ENCODE assay signal across 15 cellular contexts in genomic region chr16:85781685-85782370, GRCh38. TPM values are rescaled to one million over a fixed set of nuclear protein-coding genes. Genes with fewer than 3 reads are reported as not detected.
DNase-seq lines count a peak whose midpoint lies in the region; ATAC-seq and TF ChIP-seq lines count a peak whose summit lies in the region.
"Had no signal": no experiment of that assay in that cellular context is flagged by ENCODE, and none has a peak within 500 bp of the region (broad histone marks: within the 10 kb centered on the region; RNA-seq: fewer than 3 reads in every experiment).

No MANE protein-coding gene starts in this region.

- intact Hi-C loops in lower lobe of right lung (cut with DNase I): no loop called here
- intact Hi-C loops in ascending aorta (cut with DNase I): no loop called here

- TF ChIP-seq CTCF in SK-N-SH (IDR thresholded peaks at IDR 0.05) (no peak), choroid plexus epithelial cell (conservative IDR thresholded peaks at IDR 0.05; ENCODE audit: low read depth, low read length) (no peak), lower lobe of right lung (IDR thresholded peaks at IDR 0.05) (no peak), upper lobe of left lung (IDR thresholded peaks at IDR 0.05) (no peak), ascending aorta (IDR thresholded peaks at IDR 0.05) (no peak)

- H4K20me1 ChIP-seq in SK-N-SH (ENCODE audit: insufficient read depth): peaks cover 21% of the 10 kb centered on the region; the same call in 1 of the 2 replicates

- H3K27me3 ChIP-seq in SK-N-SH (ENCODE audit: insufficient read depth): no peaks in the 10 kb centered on the region
- H3K27me3 ChIP-seq in lower lobe of right lung (ENCODE audit: low read depth): no peaks in the 10 kb centered on the region
- no peaks in the 10 kb centered on the region for H3K27me3 ChIP-seq in upper lobe of left lung
- H3K27me3 ChIP-seq in ascending aorta: no peaks in the 10 kb centered on the region
- H3K27me3 ChIP-seq: uterus had no signal

- peaks cover 21 to 49% of the 10 kb centered on the region in 2 experiments for H3K36me3 ChIP-seq in SK-N-SH (replicated peaks in 1 of 2; ENCODE audit: control insufficient read depth in 1 of 2, insufficient read depth in 2 of 2, low read length in 1 of 2)
- peaks cover 66% of the 10 kb centered on the region for H3K36me3 ChIP-seq in lower lobe of right lung
- H3K36me3 ChIP-seq in upper lobe of left lung: peaks cover 21 to 69% (median 43%) of the 10 kb centered on the region in 4 donors
- H3K36me3 ChIP-seq in ascending aorta: peaks cover 30 to 58% of the 10 kb centered on the region in 2 donors
- H3K36me3 ChIP-seq: uterus had no signal

- DNase-seq in SK-N-SH (no peak), choroid plexus epithelial cell (ENCODE audit: low read depth) (peak; percentile 6), lower lobe of right lung (peak; percentile 67), upper lobe of left lung (peak; percentile 40 to 77), dermis blood vessel endothelial cell (no peak), ascending aorta (ENCODE audit: low spot score in 2 of 2) (no peak)
- DNase-seq: activated CD8-positive, alpha-beta memory T cell treated with anti-CD3 and anti-CD28 coated beads, Interleukin-2, amount 10 ng/mL, durations not matched to agents 7 days and 5 days; cortex of kidney; NCI-H1436 treated with DMSO at 0.1 percent for 48 hours; stimulated activated CD4-positive, alpha-beta T cell treated with anti-CD3 and anti-CD28 coated beads, Interleukin-2, amount 100 ng/mL, for 24 hours had no signal

- peaks cover 19% of the 10 kb centered on the region; the same call in 1 of the 2 replicates for H3K79me2 ChIP-seq in SK-N-SH (ENCODE audit: insufficient read depth)

- no peak for TF ChIP-seq RAD21 in SK-N-SH (IDR thresholded peaks at IDR 0.05; ENCODE audit: low read length)

- H2AFZ ChIP-seq in SK-N-SH (ENCODE audit: low read depth): no peak overlapping the region

- peaks cover 20% of the 10 kb centered on the region for H3F3A ChIP-seq in SK-N-SH (replicated peaks; ENCODE audit: insufficient read depth)

- POLR2A ChIA-PET in SK-N-SH (lab: Yijun Ruan, JAX): no interaction called here

- H3K27ac ChIP-seq in SK-N-SH (ENCODE audit: low read depth in 2 of 2, low read length in 1 of 2) (no peak overlapping the region), lower lobe of right lung (no peak overlapping the region), upper lobe of left lung (peak overlapping the region in 1 of 4 donors; percentile 35), ascending aorta (peak overlapping the region in 1 of 2 donors; percentile 33)
- H3K27ac ChIP-seq: SK-N-MC, uterus had no signal

- CTCF ChIA-PET in SK-N-SH (lab: Yijun Ruan, JAX): no interaction called here

- no peak overlapping the region for H3K4me2 ChIP-seq in SK-N-SH

- no peaks in the 10 kb centered on the region for H3K9me3 ChIP-seq in SK-N-SH
- H3K9me3 ChIP-seq in lower lobe of right lung: no peaks in the 10 kb centered on the region
- no peaks in the 10 kb centered on the region for H3K9me3 ChIP-seq in upper lobe of left lung
- no peaks in the 10 kb centered on the region for H3K9me3 ChIP-seq in ascending aorta
- H3K9me3 ChIP-seq: uterus had no signal

- WGBS in SK-N-SH (ENCODE audit: low lambda C conversion rate): 86% methylated on average over 12 of the region's 16 CpGs
- 66 to 82% methylated on average over 16 of the region's 16 CpGs for WGBS in upper lobe of left lung, 2 donors

- H3K9ac ChIP-seq in SK-N-SH: no peak overlapping the region

- H3K4me3 ChIP-seq in SK-N-SH (ENCODE audit: low read depth in 2 of 2, low read length in 1 of 2): no peak overlapping the region
- no peak overlapping the region for H3K4me3 ChIP-seq in choroid plexus epithelial cell (ENCODE audit: low read depth, low read length)
- no peak overlapping the region for H3K4me3 ChIP-seq in lower lobe of right lung
- H3K4me3 ChIP-seq in upper lobe of left lung: no peak overlapping the region
- H3K4me3 ChIP-seq in ascending aorta: no peak overlapping the region
- H3K4me3 ChIP-seq: GM12878, SK-N-MC, uterus had no signal

- no peaks in the 10 kb centered on the region for H3K9me2 ChIP-seq in SK-N-SH

- H3K4me1 ChIP-seq in SK-N-SH (ENCODE audit: control insufficient read depth in 1 of 2, insufficient read depth in 2 of 2, low read depth in 1 of 2, low read length in 1 of 2): no peaks in the 10 kb centered on the region
- H3K4me1 ChIP-seq in lower lobe of right lung: peaks cover 15% of the 10 kb centered on the region
- H3K4me1 ChIP-seq in upper lobe of left lung: peaks cover 0 to 9% (median 2%) of the 10 kb centered on the region in 4 donors
- H3K4me1 ChIP-seq in ascending aorta: peaks cover 2 to 3% of the 10 kb centered on the region in 2 donors
- H3K4me1 ChIP-seq: uterus had no signal

- ATAC-seq in SK-N-SH treated with all-trans-retinoic acid at 6 μM for 48 hours: peak; percentile 23; the same call in 1 of the 3 replicates
- ATAC-seq in lower lobe of right lung: peak; percentile 48 to 62
- peak; percentile 16 to 58 for ATAC-seq in upper lobe of left lung (ENCODE audit: low FRiP score in 2 of 2)
- no peak for ATAC-seq in GM18505 (IDR thresholded peaks at IDR 0.05; ENCODE audit: unreplicated experiment)
- ATAC-seq: activated CD8-positive, alpha-beta memory T cell treated with anti-CD3 and anti-CD28 coated beads, Interleukin-2, amount 10 ng/mL, durations not matched to agents 7 days and 5 days; GM12878 had no signal

- TF ChIP-seq EP300 in SK-N-SH (IDR thresholded peaks at IDR 0.05; ENCODE audit: borderline replicate concordance in 1 of 2, low read depth in 1 of 2, low read length in 1 of 2) (no peak), upper lobe of left lung (IDR thresholded peaks at IDR 0.05) (no peak)

- no peak for TF ChIP-seq POLR2A in upper lobe of left lung (IDR thresholded peaks at IDR 0.05)
- no peak for TF ChIP-seq POLR2A in GM18505 (IDR thresholded peaks at IDR 0.05; ENCODE audit: borderline replicate concordance, extremely low read depth, insufficient read depth, insufficient read length)

TF ChIP-seq in SK-N-SH treated with all-trans-retinoic acid at 6 μM for 48 hours, 23 proteins besides CTCF, POLR2A, EP300 and RAD21 (continues in another document):
- TF ChIP-seq TOX (CRISPR knock-in tag; IDR thresholded peaks at IDR 0.05; ENCODE audit: borderline replicate concordance) (no peak), POU6F1 (CRISPR knock-in tag; IDR thresholded peaks at IDR 0.05; ENCODE audit: borderline replicate concordance, low read depth) (no peak), ARNTL (CRISPR knock-in tag; IDR thresholded peaks at IDR 0.05; ENCODE audit: borderline replicate concordance, low read depth) (no peak), BACH2 (CRISPR knock-in tag; IDR thresholded peaks at IDR 0.05; ENCODE audit: borderline replicate concordance) (no peak)

TF ChIP-seq in SK-N-SH, 30 proteins besides CTCF, POLR2A, EP300 and RAD21:
- TF ChIP-seq USF1 (IDR thresholded peaks at IDR 0.05; ENCODE audit: borderline replicate concordance, low read depth) (no peak), POLR2AphosphoS5 (IDR thresholded peaks at IDR 0.05; ENCODE audit: low read depth, low read length) (no peak), FOSL2 (IDR thresholded peaks at IDR 0.05; ENCODE audit: borderline replicate concordance, low read depth) (no peak), SMC3 (IDR thresholded peaks at IDR 0.05; ENCODE audit: low read depth, low read length) (no peak), EZH2phosphoT487 (IDR thresholded peaks at IDR 0.05; ENCODE audit: borderline replicate concordance, low read depth) (no peak), ELF1 (IDR thresholded peaks at IDR 0.05) (no peak), ZBTB33 (IDR thresholded peaks at IDR 0.05; ENCODE audit: borderline replicate concordance, low read depth) (no peak), MEF2A (IDR thresholded peaks at IDR 0.05; ENCODE audit: borderline replicate concordance, low read depth) (no peak)

RNA-seq across cellular contexts. Expression of gene EMC8, which starts 17.5 kb away (rescaled TPM):
- 45.9 and 52.9 TPM in 2 replicates for polyA plus RNA-seq in SK-N-SH (2012; rRNA removed)
- polyA plus RNA-seq in SK-N-SH (2012; cell fraction: cytosol; rRNA removed): 36.2 and 45.8 TPM in 2 replicates
- polyA plus RNA-seq in SK-N-SH (2012; cell fraction: nucleus; rRNA removed): 42.9 and 47.0 TPM in 2 replicates
- 21.9 TPM for total RNA-seq in lower lobe of right lung
- 10 to 100 TPM; 15.8 to 39.8 (median 25.6) TPM for total RNA-seq in upper lobe of left lung
- total RNA-seq in dermis blood vessel endothelial cell: 36.0 and 36.1 TPM in 2 replicates
- 11.9 TPM for total RNA-seq in ascending aorta

RNA-seq across cellular contexts. Expression of gene COX4I1, which starts 17.7 kb away (rescaled TPM):
- polyA plus RNA-seq in SK-N-SH (2012; rRNA removed): 1,138 and 1,294 TPM in 2 replicates
- 1,164 and 1,171 TPM in 2 replicates for polyA plus RNA-seq in SK-N-SH (2012; cell fraction: cytosol; rRNA removed)
- 473 and 619 TPM in 2 replicates for polyA plus RNA-seq in SK-N-SH (2012; cell fraction: nucleus; rRNA removed)
- 391 TPM for total RNA-seq in lower lobe of right lung
- 100 to 1,000 TPM; 160 to 490 (median 439) TPM for total RNA-seq in upper lobe of left lung
- 321 and 608 TPM in 2 replicates for total RNA-seq in dermis blood vessel endothelial cell
- 148 TPM for total RNA-seq in ascending aorta

RNA-seq across cellular contexts. Expression of gene C16orf74, which starts 30.9 kb away (rescaled TPM):
- 15.9 and 27.2 TPM in 2 replicates for polyA plus RNA-seq in SK-N-SH (2012; rRNA removed)
- polyA plus RNA-seq in SK-N-SH (2012; cell fraction: cytosol; rRNA removed): 13.7 and 16.7 TPM in 2 replicates
- polyA plus RNA-seq in SK-N-SH (2012; cell fraction: nucleus; rRNA removed): 20.6 and 35.2 TPM in 2 replicates
- total RNA-seq in lower lobe of right lung (1.5 TPM), upper lobe of left lung (1 to 10 TPM in 5 of 6 donors, not detected in 1; 1.2 to 6.3 (median 4.1) TPM), dermis blood vessel endothelial cell (9.4 and 12.4 TPM in 2 replicates), ascending aorta (not detected)

Comparison
In these comparisons a context has a peak if more than half of its experiments do, and no peak if none do; other contexts are left out.
1. DNase-seq: peak in choroid plexus epithelial cell (single experiment), lower lobe of right lung (single experiment) and upper lobe of left lung (2 of 2); none in SK-N-SH (single experiment), dermis blood vessel endothelial cell (single experiment) and ascending aorta (0 of 2).